ENCODE assay signal across 8 cellular contexts in genomic region chr2:128734521-128735295, GRCh38.
DNase-seq lines count a peak whose midpoint lies in the region; ATAC-seq and TF ChIP-seq lines count a peak whose summit lies in the region.

No MANE protein-coding gene starts in this region.

- DNase-seq in NCI-H748 (lab: John Stamatoyannopoulos, UW; ENCODE audit: unreplicated experiment) (peak; percentile 15), NCI-H748 treated with DMSO at 0.1 percent for 48 hours (lab: John Stamatoyannopoulos, UW) (no peak), osteoblast (ENCODE audit: insufficient read length, low spot score, missing footprints) (peak; percentile 93), Ammon's horn (ENCODE audit: low spot score) (no peak), D341Med (ENCODE audit: low spot score) (no peak)

- no peak overlapping the region for H3K4me2 ChIP-seq in osteoblast (ENCODE audit: insufficient read depth, low read length)

- ATAC-seq in HG03442 (IDR thresholded peaks at IDR 0.05; ENCODE audit: unreplicated experiment) (peak; percentile 46), HG03439 (IDR thresholded peaks at IDR 0.05; ENCODE audit: unreplicated experiment) (no peak)

- no peak overlapping the region for H3K27ac ChIP-seq in osteoblast (ENCODE audit: low read depth, low read length)

- no peaks in the 10 kb centered on the region for H4K20me1 ChIP-seq in osteoblast (ENCODE audit: insufficient read depth, low read length)

- peaks cover 43% of the 10 kb centered on the region for H3K4me1 Mint-ChIP-seq in brain

- H3K27ac Mint-ChIP-seq in brain, result peak overlapping the region in 3 of 5 experiments; percentile 38 to 91 (median 50)

- H3K79me2 ChIP-seq in osteoblast (ENCODE audit: insufficient read depth, low read length), result no peaks in the 10 kb centered on the region

- no peaks in the 10 kb centered on the region for H3K9me3 ChIP-seq in osteoblast (ENCODE audit: low read depth, low read length)

- no peak overlapping the region for H3K4me3 Mint-ChIP-seq in brain

- H3K27me3 ChIP-seq in osteoblast (ENCODE audit: insufficient read depth, low read length), result no peaks in the 10 kb centered on the region

- peaks cover 15 to 23% (median 22%) of the 10 kb centered on the region in 5 experiments for H3K9me3 Mint-ChIP-seq in brain

- TF ChIP-seq CTCF in brain (conservative IDR thresholded peaks at IDR 0.05) (no peak), osteoblast (IDR thresholded peaks at IDR 0.05; ENCODE audit: extremely low read depth, low read depth, low read length) (no peak)

- H3K27me3 Mint-ChIP-seq in brain, result no peaks in the 10 kb centered on the region

- H3K4me1 ChIP-seq in osteoblast (ENCODE audit: insufficient read depth, low read length), result peaks cover 24% of the 10 kb centered on the region

- H3K4me3 ChIP-seq in osteoblast (ENCODE audit: insufficient read depth, low read length), result no peak overlapping the region

- H3K36me3 ChIP-seq in osteoblast (ENCODE audit: insufficient read depth, low read length), result no peaks in the 10 kb centered on the region

- H3K36me3 Mint-ChIP-seq in brain, result peaks cover 5% of the 10 kb centered on the region

- peak overlapping the region; percentile 20 for H2AFZ ChIP-seq in osteoblast (ENCODE audit: low read length)

Comparison
In these comparisons a context has a peak if more than half of its experiments do, and no peak if none do; other contexts are left out.
1. DNase-seq: peak in NCI-H748 (single experiment) and osteoblast (single experiment); none in NCI-H748 treated with DMSO at 0.1 percent for 48 hours (single experiment), Ammon's horn (single experiment) and D341Med (single experiment).